ENCODE assay signal across 29 cellular contexts in genomic region chr1:231284441-231284840, GRCh38.
"Had no signal": no experiment of that assay in that cellular context is flagged by ENCODE, and none has a peak within 500 bp of the region (broad histone marks: within the 10 kb centered on the region; RNA-seq: fewer than 3 reads in every experiment).

No MANE protein-coding gene starts in this region.

- H3K9me3 Mint-ChIP-seq: immature natural killer cell; natural killer cell; stimulated activated effector memory CD8-positive, alpha-beta T cell treated with anti-CD3 and anti-CD28 coated beads, Interleukin-12 subunit alpha, Interleukin-12 subunit beta, amount 100 ng/mL, for 72 hours had no signal

- H3K4me1 Mint-ChIP-seq: immature natural killer cell; natural killer cell; stimulated activated effector memory CD8-positive, alpha-beta T cell treated with anti-CD3 and anti-CD28 coated beads, Interleukin-12 subunit alpha, Interleukin-12 subunit beta, amount 100 ng/mL, for 72 hours had no signal

- H3K4me3 Mint-ChIP-seq: endodermal cell; immature natural killer cell; natural killer cell; stimulated activated effector memory CD8-positive, alpha-beta T cell treated with anti-CD3 and anti-CD28 coated beads, Interleukin-12 subunit alpha, Interleukin-12 subunit beta, amount 100 ng/mL, for 72 hours had no signal

- H3K36me3 ChIP-seq: gastrocnemius medialis, lower lobe of right lung, ovary, sigmoid colon, stomach, thoracic aorta, upper lobe of left lung had no signal

- H3K36me3 Mint-ChIP-seq: immature natural killer cell; natural killer cell; stimulated activated effector memory CD8-positive, alpha-beta T cell treated with anti-CD3 and anti-CD28 coated beads, Interleukin-12 subunit alpha, Interleukin-12 subunit beta, amount 100 ng/mL, for 72 hours had no signal

- ATAC-seq: esophagus mucosa; gastrocnemius medialis; left colon; left ventricle myocardium superior; lower lobe of right lung; natural killer cell; psoas muscle; right cardiac atrium; stimulated activated effector memory CD8-positive, alpha-beta T cell treated with anti-CD3 and anti-CD28 coated beads, Interleukin-12 subunit alpha, Interleukin-12 subunit beta, amount 100 ng/mL, for 72 hours had no signal

- H3K27me3 ChIP-seq: dorsolateral prefrontal cortex, gastrocnemius medialis, ovary, sigmoid colon, stomach, tibial nerve, upper lobe of left lung had no signal

- H3K4me3 ChIP-seq: dorsolateral prefrontal cortex, gastrocnemius medialis, lower lobe of right lung, ovary, psoas muscle, sigmoid colon, stomach, thoracic aorta, tibial nerve, upper lobe of left lung had no signal

- H3K27ac ChIP-seq: dorsolateral prefrontal cortex, epithelial cell of prostate, gastrocnemius medialis, lower lobe of right lung, ovary, psoas muscle, sigmoid colon, stomach, thoracic aorta, tibial nerve, upper lobe of left lung had no signal

- H3K27ac Mint-ChIP-seq: endodermal cell; immature natural killer cell; natural killer cell; stimulated activated effector memory CD8-positive, alpha-beta T cell treated with anti-CD3 and anti-CD28 coated beads, Interleukin-12 subunit alpha, Interleukin-12 subunit beta, amount 100 ng/mL, for 72 hours had no signal

- H3K9me3 ChIP-seq: gastrocnemius medialis, lower lobe of right lung, ovary, psoas muscle, sigmoid colon, stomach, thoracic aorta, tibial nerve, upper lobe of left lung had no signal

- DNase-seq: dorsolateral prefrontal cortex; effector CD4-positive, alpha-beta T cell; endodermal cell; foreskin fibroblast; gastrocnemius medialis; head of caudate nucleus; immature natural killer cell; islet precursor cell; kidney glomerular epithelial cell; left colon; left ventricle myocardium superior; lower lobe of right lung; natural killer cell; occipital lobe; ovary; posterior cingulate gyrus; psoas muscle; right cardiac atrium; sigmoid colon; stimulated activated CD4-positive, alpha-beta T cell treated with anti-CD3 and anti-CD28 coated beads, Interleukin-2, amount 100 ng/mL, for 24 hours; stimulated activated CD4-positive, alpha-beta T cell treated with anti-CD3 and anti-CD28 coated beads, Interleukin-4, amount 100 ng/mL, for 24 hours; stimulated activated naive CD4-positive, alpha-beta T cell treated with Interleukin-2 at 50 U/mL for 16 hours; stomach; upper lobe of left lung had no signal

- H3K4me1 ChIP-seq: lower lobe of right lung, psoas muscle, sigmoid colon, stomach, tibial nerve, upper lobe of left lung had no signal
